ENCODE assay signal across 28 cellular contexts in the genomic region with DNA sequence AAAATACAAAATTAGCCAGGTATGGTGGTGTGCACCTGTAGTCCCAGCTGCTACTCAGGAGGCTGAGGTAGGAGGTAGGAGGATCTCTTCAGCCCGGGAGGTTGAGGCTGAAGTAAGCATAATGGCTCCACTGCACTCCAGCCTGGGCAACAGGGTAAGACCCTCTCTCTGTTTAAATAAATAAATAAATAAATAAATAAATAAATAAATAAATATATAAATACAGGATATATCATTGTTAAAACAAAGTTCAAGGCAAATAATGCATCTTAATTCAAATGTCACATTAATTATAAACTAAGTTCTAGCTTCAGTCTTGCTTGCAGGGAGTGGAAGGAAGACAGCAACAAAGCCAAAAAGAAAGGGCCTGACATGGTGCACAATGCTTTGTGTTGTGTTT.
"Had no signal": no experiment of that assay in that cellular context is flagged by ENCODE, and none has a peak within 500 bp of the region (broad histone marks: within the 10 kb centered on the region; RNA-seq: fewer than 3 reads in every experiment).

No MANE protein-coding gene starts in this region.

- H3K4me1 ChIP-seq: colonic mucosa, esophagus muscularis mucosa, esophagus squamous epithelium, foreskin keratinocyte, gastrocnemius medialis, gastroesophageal sphincter, heart left ventricle, heart right ventricle had no signal

- H3K27me3 ChIP-seq: colonic mucosa, esophagus muscularis mucosa, foreskin keratinocyte, gastrocnemius medialis, gastroesophageal sphincter, heart left ventricle, heart right ventricle had no signal

- ATAC-seq: effector memory CD8-positive, alpha-beta T cell; esophagus mucosa; foreskin keratinocyte; gastrocnemius medialis; gastroesophageal sphincter; heart left ventricle; heart right ventricle had no signal

- FAIRE-seq: colon, endometrium, endothelial cell of umbilical vein, frontal cortex had no signal

- H3K4me3 ChIP-seq: colonic mucosa, coronary artery, dorsolateral prefrontal cortex, esophagus muscularis mucosa, esophagus squamous epithelium, gastrocnemius medialis, gastroesophageal sphincter, heart left ventricle, heart right ventricle had no signal

- H3K36me3 ChIP-seq: colonic mucosa, esophagus muscularis mucosa, esophagus squamous epithelium, gastrocnemius medialis, gastroesophageal sphincter, heart left ventricle, heart right ventricle had no signal

- H3K27ac ChIP-seq: colonic mucosa, coronary artery, dorsolateral prefrontal cortex, epithelial cell of prostate, esophagus muscularis mucosa, esophagus squamous epithelium, foreskin keratinocyte, gastrocnemius medialis, gastroesophageal sphincter, heart left ventricle, heart right ventricle had no signal

- DNase-seq: colonic mucosa; cortex of kidney; dermis blood vessel endothelial cell; dorsolateral prefrontal cortex; effector CD4-positive, alpha-beta T cell; effector CD8-positive, alpha-beta T cell; effector memory CD4-positive, alpha-beta T cell; effector memory CD8-positive, alpha-beta T cell; endodermal cell; erythroblast; esophagus squamous epithelium; foreskin fibroblast; foreskin keratinocyte; foreskin melanocyte; gastrocnemius medialis; glutamatergic neuron; head of caudate nucleus; heart left ventricle; heart right ventricle had no signal

- H3K9me3 ChIP-seq: colonic mucosa, esophagus squamous epithelium, gastrocnemius medialis, gastroesophageal sphincter had no signal
